ENCODE assay signal across 21 cellular contexts in genomic region chr1:18010945-18011344, GRCh38.
"Had no signal": no experiment of that assay in that cellular context is flagged by ENCODE, and none has a peak within 500 bp of the region (broad histone marks: within the 10 kb centered on the region; RNA-seq: fewer than 3 reads in every experiment).

No MANE protein-coding gene starts in this region.

- DNase-seq: activated CD4-positive, alpha-beta T cell treated with anti-CD3 and anti-CD28 coated beads for 1 hour; activated CD8-positive, alpha-beta memory T cell treated with anti-CD3 and anti-CD28 coated beads for 24 hours; activated CD8-positive, alpha-beta memory T cell treated with anti-CD3 and anti-CD28 coated beads, Interleukin-2, amount 50 U/mL, for 48 hours; activated effector memory CD4-positive, alpha-beta T cell treated with Interleukin-2 at 50 U/mL for 16 hours; activated naive CD4-positive, alpha-beta T cell treated with anti-CD3 and anti-CD28 coated beads, Interleukin-2, amount 50 U/mL, for 16 hours; activated T-cell treated with anti-CD3 and anti-CD28 coated beads, Interleukin-2, amount 50 U/mL, for 48 hours; adrenal gland; central memory CD4-positive, alpha-beta T cell; colonic mucosa; endodermal cell; foreskin melanocyte; glutamatergic neuron; hypothalamus; left lung; stimulated activated CD4-positive, alpha-beta T cell treated with anti-CD3 and anti-CD28 coated beads, Interleukin-2, amount 100 ng/mL, for 24 hours; stimulated activated naive CD4-positive, alpha-beta T cell treated with Interleukin-2 at 50 U/mL for 16 hours; T-helper 2 cell; tibial artery; WERI-Rb-1 had no signal

- H3K27ac Mint-ChIP-seq: endodermal cell, progenitor cell of endocrine pancreas had no signal

- H3K36me3 ChIP-seq: adrenal gland, colonic mucosa, left lung, tibial artery, WERI-Rb-1 had no signal

- H3K27ac ChIP-seq: adrenal gland, colonic mucosa, epithelial cell of prostate, left lung, tibial artery, WERI-Rb-1 had no signal

- H3K4me3 Mint-ChIP-seq: endodermal cell had no signal

- H3K4me3 ChIP-seq: adrenal gland, colonic mucosa, left lung, tibial artery had no signal

- H3K9me3 ChIP-seq: adrenal gland, colonic mucosa, left lung, tibial artery had no signal

- H3K4me1 ChIP-seq: adrenal gland, colonic mucosa, left lung, tibial artery had no signal

- H3K9me3 Mint-ChIP-seq: endodermal cell had no signal

- H3K27me3 ChIP-seq: colonic mucosa had no signal
